In the genomic region with DNA sequence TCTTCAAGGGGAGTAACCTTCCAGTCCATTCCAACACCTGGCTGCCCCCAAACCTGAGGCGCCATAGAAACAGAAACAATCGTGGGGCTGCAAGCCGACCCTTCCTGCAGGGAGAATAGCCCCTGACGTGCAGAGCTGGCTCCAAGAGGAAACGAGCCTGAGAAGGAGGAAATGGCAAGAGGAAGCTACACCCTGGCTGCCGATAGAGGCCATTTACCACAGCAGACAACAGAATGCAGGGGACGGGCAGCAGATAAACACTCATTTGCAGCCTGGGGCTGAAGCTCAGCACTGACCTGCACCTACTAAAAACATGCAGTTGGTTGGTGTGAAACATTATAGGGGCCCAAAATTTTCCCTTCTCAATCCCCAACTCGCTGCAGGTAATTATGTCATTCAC, we compare ENCODE assay signal across 10 cellular contexts. TPM values are rescaled to one million over a fixed set of nuclear protein-coding genes. Genes with fewer than 3 reads are reported as not detected.
DNase-seq lines count a peak whose midpoint lies in the region; ATAC-seq lines count a peak whose summit lies in the region.
"Had no signal": no experiment of that assay in that cellular context is flagged by ENCODE, and none has a peak within 500 bp of the region (broad histone marks: within the 10 kb centered on the region; RNA-seq: fewer than 3 reads in every experiment).

No MANE protein-coding gene starts in this region.

- H3K36me3 ChIP-seq in skeletal muscle tissue (ENCODE audit: control insufficient read depth in 3 of 3, insufficient read depth in 3 of 3, low read length in 3 of 3), result peaks cover 0 to 2% (median 0%) of the 10 kb centered on the region in 3 donors
- H3K36me3 ChIP-seq: tibial nerve had no signal

- no peak for ATAC-seq in GM18870 (IDR thresholded peaks at IDR 0.05; ENCODE audit: unreplicated experiment)

- peak; percentile 29 for DNase-seq in NCI-H2227 (lab: John Stamatoyannopoulos, UW; ENCODE audit: unreplicated experiment)
- DNase-seq in NCI-H2227 treated with DMSO at 0.1 percent for 48 hours (lab: John Stamatoyannopoulos, UW), result no peak
- DNase-seq in SKM-1 (lab: John Stamatoyannopoulos, UW; ENCODE audit: unreplicated experiment), result peak; percentile 79
- DNase-seq in cardiac septum (ENCODE audit: low spot score), result peak; percentile 85
- DNase-seq in DMS53 (lab: John Stamatoyannopoulos, UW), result no peak
- no peak for DNase-seq in NCI-H2081 treated with DMSO at 0.1 percent for 48 hours (lab: John Stamatoyannopoulos, UW)
- DNase-seq: NCI-H187 treated with DMSO at 0.1 percent for 48 hours had no signal

- no peak overlapping the region for H3K9ac ChIP-seq in skeletal muscle tissue (ENCODE audit: low read depth in 1 of 3, low read length in 3 of 3)

- peak overlapping the region; percentile 47 for H3K27ac ChIP-seq in skeletal muscle tissue (ENCODE audit: low read depth, low read length)

- peaks cover 7 to 21% (median 8%) of the 10 kb centered on the region in 3 donors for H3K4me1 ChIP-seq in skeletal muscle tissue (ENCODE audit: control insufficient read depth in 3 of 3, insufficient read depth in 3 of 3, low read length in 3 of 3)

- no peaks in the 10 kb centered on the region for H3K9me3 ChIP-seq in skeletal muscle tissue (ENCODE audit: control insufficient read depth in 3 of 3, low read length in 3 of 3)
- H3K9me3 ChIP-seq: tibial nerve had no signal

- H3K4me3 ChIP-seq in skeletal muscle tissue (ENCODE audit: low read length in 3 of 3), result no peak overlapping the region
- H3K4me3 ChIP-seq: tibial nerve had no signal

- H3K27me3 ChIP-seq in skeletal muscle tissue (ENCODE audit: control insufficient read depth in 3 of 3, insufficient read depth in 3 of 3, low read length in 3 of 3), result peaks cover 2 to 12% (median 8%) of the 10 kb centered on the region in 3 donors

- intact Hi-C loops in cardiac septum (cut with DNase I), result loop anchor here (1.0 kb wide), 1 partner anchor 8 kb away; no protein-coding TSS in a partner anchor

RNA-seq across cellular contexts. Expression of a gene that starts 8.7 kb away (rescaled TPM):
- 5.0 TPM for total RNA-seq in cardiac septum
- 1.0 TPM for total RNA-seq in skeletal muscle tissue

RNA-seq across cellular contexts. Expression of a gene that starts 8.9 kb away (rescaled TPM):
- 16.8 TPM for total RNA-seq in cardiac septum
- 8.4 TPM for total RNA-seq in skeletal muscle tissue

Comparison
In these comparisons a context has a peak if more than half of its experiments do, and no peak if none do; other contexts are left out.
1. DNase-seq: peak in NCI-H2227 (single experiment), SKM-1 (single experiment) and cardiac septum (single experiment); none in NCI-H2227 treated with DMSO at 0.1 percent for 48 hours (single experiment), DMS53 (single experiment) and NCI-H2081 treated with DMSO at 0.1 percent for 48 hours (single experiment).